ENCODE assay signal across 19 cellular contexts in the genomic region with DNA sequence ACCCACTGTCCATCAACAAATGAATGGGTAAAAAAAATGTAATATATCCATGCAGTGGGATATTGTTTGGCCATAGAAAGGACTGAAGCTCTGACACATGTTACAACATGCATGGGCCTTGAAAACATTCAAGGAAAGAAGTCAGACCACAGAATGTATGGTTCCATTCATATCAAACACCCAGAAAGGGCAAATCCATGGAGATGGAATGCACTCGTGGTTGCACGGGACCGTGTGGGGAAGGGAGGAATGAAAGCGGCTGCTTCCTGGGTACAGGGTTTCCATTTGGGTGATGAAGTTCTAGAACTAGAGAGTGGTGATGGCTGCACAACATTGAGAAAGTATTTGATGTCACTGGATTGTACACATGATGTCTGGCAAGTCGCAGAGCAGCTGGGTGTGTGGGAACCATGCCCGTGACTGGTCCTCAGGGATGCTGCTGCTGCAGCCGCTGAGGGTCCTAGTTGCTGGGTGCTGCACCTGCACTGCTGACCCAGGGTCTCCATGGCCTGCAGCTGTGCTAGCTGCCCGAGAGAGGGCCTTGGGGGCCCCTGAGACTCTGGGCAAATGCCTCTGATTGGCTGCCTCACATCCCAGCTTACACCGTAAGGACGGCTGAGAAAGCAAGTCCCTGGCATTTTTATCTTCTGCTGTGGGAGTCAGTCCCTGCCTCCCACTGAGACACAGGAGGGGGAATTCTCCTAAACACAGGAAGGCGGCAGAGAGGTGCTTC.
A peak's percentile ranks its signal among the peaks of the same experiment; 100 is the strongest.
DNase-seq lines count a peak whose midpoint lies in the region; ATAC-seq, FAIRE-seq and TF ChIP-seq lines count a peak whose summit lies in the region.
"Had no signal": no experiment of that assay in that cellular context is flagged by ENCODE, and none has a peak within 500 bp of the region (broad histone marks: within the 10 kb centered on the region; RNA-seq: fewer than 3 reads in every experiment).

No MANE protein-coding gene starts in this region.

- POLR2A ChIA-PET in naive thymus-derived CD4-positive, alpha-beta T cell (lab: Charles Lee), result interaction anchor here (0.6 to 0.9 kb wide), 2 partner anchors 23 to 81 kb away, joined by 3 read pairs; no protein-coding TSS in a partner anchor

- no peaks in the 10 kb centered on the region for H3K79me2 ChIP-seq in OCI-LY1 (ENCODE audit: insufficient read depth, low read length)

- H2AFZ ChIP-seq in OCI-LY1 (ENCODE audit: low read length), result no peak overlapping the region; the same call in 1 of the 2 replicates
- H2AFZ ChIP-seq: GM23248 had no signal

- H3K4me3 Mint-ChIP-seq in naive thymus-derived CD4-positive, alpha-beta T cell, result peak overlapping the region in 6 of 10 donors; percentile 8 to 56 (median 42)
- H3K4me3 Mint-ChIP-seq: activated CD4-positive, alpha-beta memory T cell treated with anti-CD3 and anti-CD28 coated beads for 36 hours had no signal

- H3K27me3 Mint-ChIP-seq in naive thymus-derived CD4-positive, alpha-beta T cell, result peaks cover 0 to 4% (median 0%) of the 10 kb centered on the region in 5 donors
- H3K27me3 Mint-ChIP-seq: activated CD4-positive, alpha-beta memory T cell treated with anti-CD3 and anti-CD28 coated beads for 36 hours had no signal

- H4K20me1 ChIP-seq in OCI-LY1 (ENCODE audit: insufficient read depth, low read length), result no peaks in the 10 kb centered on the region

- TF ChIP-seq CTCF in OCI-LY1 (IDR thresholded peaks at IDR 0.05; ENCODE audit: low read length) (0 out of 2 replicates have a peak, but pooled peaks have one; percentile 4), choroid plexus epithelial cell (conservative IDR thresholded peaks at IDR 0.05; ENCODE audit: low read depth, low read length) (no peak)

- peaks cover 49% of the 10 kb centered on the region for H3K4me1 ChIP-seq in OCI-LY1 (ENCODE audit: insufficient read depth, low read length, severe bottlenecking)
- peaks cover 0 to 11% of the 10 kb centered on the region in 2 donors for H3K4me1 ChIP-seq in naive thymus-derived CD4-positive, alpha-beta T cell (ENCODE audit: control insufficient read depth in 2 of 2, insufficient read depth in 2 of 2, low read length in 2 of 2)

- peaks cover 0 to 7% (median under 1%) of the 10 kb centered on the region in 5 donors for H3K36me3 Mint-ChIP-seq in naive thymus-derived CD4-positive, alpha-beta T cell

- CTCF ChIA-PET in naive thymus-derived CD4-positive, alpha-beta T cell (lab: Charles Lee), result no interaction called here

- DNase-seq in EH (ENCODE audit: low read depth) (peak; percentile 13), choroid plexus epithelial cell (ENCODE audit: low read depth) (peak; percentile 11), CD1c-positive myeloid dendritic cell (ENCODE audit: extremely low spot score) (no peak), GM12891 (ENCODE audit: insufficient read length, low spot score) (no peak), H4 (ENCODE audit: low spot score) (no peak)
- no peak for DNase-seq in naive thymus-derived CD4-positive, alpha-beta T cell
- DNase-seq: activated CD4-positive, alpha-beta memory T cell treated with anti-CD3 and anti-CD28 coated beads for 36 hours; activated CD4-positive, CD25-positive, alpha-beta regulatory T cell; erythroblast; foreskin fibroblast; GM23248; NCI-H1694; NCI-H69; nucleus accumbens; spleen; stimulated activated CD4-positive, alpha-beta T cell treated with anti-CD3 and anti-CD28 coated beads, Interleukin-4, amount 100 ng/mL, for 4 hours; stimulated activated naive CD8-positive, alpha-beta T cell treated with anti-CD3 and anti-CD28 coated beads, Interleukin-15, Interleukin-2, amounts not matched to agents 100 U/mL and 50 U/mL, for 24 hours had no signal

- H3K4me2 ChIP-seq in OCI-LY1 (ENCODE audit: low read length), result peak overlapping the region; percentile 54

- TF ChIP-seq POLR2A in GM12891 (IDR thresholded peaks at IDR 0.05; ENCODE audit: low read depth, low read length), result no peak

- no peaks in the 10 kb centered on the region for H3K27me3 ChIP-seq in OCI-LY1 (ENCODE audit: insufficient read depth, low read length)
- no peaks in the 10 kb centered on the region for H3K27me3 ChIP-seq in naive thymus-derived CD4-positive, alpha-beta T cell (ENCODE audit: control insufficient read depth in 2 of 2, insufficient read depth in 2 of 2, low read length in 2 of 2)
- H3K27me3 ChIP-seq: spleen had no signal

- H3K9me3 Mint-ChIP-seq in naive thymus-derived CD4-positive, alpha-beta T cell, result peaks cover 0 to under 1% (median 0%) of the 10 kb centered on the region in 11 donors
- H3K9me3 Mint-ChIP-seq: activated CD4-positive, alpha-beta memory T cell treated with anti-CD3 and anti-CD28 coated beads for 36 hours had no signal

- H3K9me3 ChIP-seq in OCI-LY1 (ENCODE audit: low read length), result no peaks in the 10 kb centered on the region
- no peaks in the 10 kb centered on the region for H3K9me3 ChIP-seq in naive thymus-derived CD4-positive, alpha-beta T cell (ENCODE audit: control insufficient read depth in 2 of 3, low read length in 3 of 3)
- H3K9me3 ChIP-seq: spleen had no signal

- no peaks in the 10 kb centered on the region for H3F3A ChIP-seq in OCI-LY1 (ENCODE audit: insufficient read depth, low read length)

- peak; percentile 20 for ATAC-seq in naive thymus-derived CD4-positive, alpha-beta T cell
- ATAC-seq: stimulated activated naive CD8-positive, alpha-beta T cell treated with anti-CD3 and anti-CD28 coated beads, Interleukin-15, Interleukin-2, amounts not matched to agents 100 U/mL and 50 U/mL, for 24 hours had no signal

- no peaks in the 10 kb centered on the region for H3K9me2 ChIP-seq in OCI-LY1 (ENCODE audit: low read depth, low read length)

- H3K4me1 Mint-ChIP-seq in naive thymus-derived CD4-positive, alpha-beta T cell, result peaks cover 0 to 27% (median 23%) of the 10 kb centered on the region in 7 donors

- peak overlapping the region in 4 of 9 donors; percentile 25 to 78 (median 48) for H3K27ac Mint-ChIP-seq in naive thymus-derived CD4-positive, alpha-beta T cell
- H3K27ac Mint-ChIP-seq: activated CD4-positive, alpha-beta memory T cell treated with anti-CD3 and anti-CD28 coated beads for 36 hours had no signal

- H3K9ac ChIP-seq in OCI-LY1 (ENCODE audit: low read length), result peak overlapping the region; percentile 30; the same call in 1 of the 2 replicates
- H3K9ac ChIP-seq: GM23248 had no signal

- H3K4me3 ChIP-seq in OCI-LY1 (ENCODE audit: low read depth, low read length, poor library complexity, severe bottlenecking) (no peak overlapping the region), choroid plexus epithelial cell (ENCODE audit: low read depth, low read length) (no peak overlapping the region)
- no peak overlapping the region for H3K4me3 ChIP-seq in naive thymus-derived CD4-positive, alpha-beta T cell (ENCODE audit: low read length)
- H3K4me3 ChIP-seq: GM23248, lung, spleen had no signal

- intact Hi-C loops in naive thymus-derived CD4-positive, alpha-beta T cell (cut with micrococcal nuclease), result loop anchor here in 1 of 2 donors (2.0 kb wide), 2 partner anchors 206 to 316 kb away; no protein-coding TSS in a partner anchor

- H3K36me3 ChIP-seq in OCI-LY1 (ENCODE audit: insufficient read depth, low read length), result no peaks in the 10 kb centered on the region
- H3K36me3 ChIP-seq in naive thymus-derived CD4-positive, alpha-beta T cell (ENCODE audit: control insufficient read depth in 2 of 3, insufficient read depth in 3 of 3, low read length in 3 of 3), result no peaks in the 10 kb centered on the region
- H3K36me3 ChIP-seq: spleen had no signal

- FAIRE-seq in GM12891 (lab: Jason Lieb, UNC), result no peak

- peak overlapping the region; percentile 53 for H3K27ac ChIP-seq in OCI-LY1 (ENCODE audit: low read depth, low read length, poor library complexity, severe bottlenecking)
- H3K27ac ChIP-seq in naive thymus-derived CD4-positive, alpha-beta T cell (ENCODE audit: low read depth, low read length), result no peak overlapping the region
- H3K27ac ChIP-seq: GM23248, spleen had no signal

TF ChIP-seq in GM12891, 5 proteins besides CTCF, POLR2A, EP300 and RAD21:
- TF ChIP-seq POLR2AphosphoS5 (IDR thresholded peaks at IDR 0.05; ENCODE audit: low read depth, low read length) (no peak), SPI1 (IDR thresholded peaks at IDR 0.05; ENCODE audit: low read depth, low read length) (no peak), POU2F2 (IDR thresholded peaks at IDR 0.05; ENCODE audit: low read depth, low read length) (no peak)

Comparison
In these comparisons a context has a peak if more than half of its experiments do, and no peak if none do; other contexts are left out.
1. DNase-seq: peak in EH (single experiment) and choroid plexus epithelial cell (single experiment); none in naive thymus-derived CD4-positive, alpha-beta T cell (0 of 9), CD1c-positive myeloid dendritic cell (single experiment), GM12891 (single experiment) and H4 (single experiment).